20 cellular contexts compared by ENCODE assay signal in genomic region chr5:121377446-121377845, GRCh38.
"Had no signal": no experiment of that assay in that cellular context is flagged by ENCODE, and none has a peak within 500 bp of the region (broad histone marks: within the 10 kb centered on the region; RNA-seq: fewer than 3 reads in every experiment).

No MANE protein-coding gene starts in this region.

- H3K9me3 ChIP-seq: gastroesophageal sphincter, heart right ventricle, left ventricle myocardium inferior, spleen had no signal

- H3K4me3 ChIP-seq: gastroesophageal sphincter, heart right ventricle, left ventricle myocardium inferior, spleen had no signal

- H3K4me1 ChIP-seq: gastroesophageal sphincter, heart right ventricle, left ventricle myocardium inferior, spleen had no signal

- H3K27me3 ChIP-seq: brain microvascular endothelial cell, gastroesophageal sphincter, heart right ventricle, spleen had no signal

- H3K36me3 ChIP-seq: brain microvascular endothelial cell, gastroesophageal sphincter, heart right ventricle, left ventricle myocardium inferior, spleen had no signal

- ATAC-seq: activated CD8-positive, alpha-beta T cell treated with anti-CD3 and anti-CD28 coated beads, Interleukin-2, amount 10 ng/mL, durations not matched to agents 7 days and 5 days; gastroesophageal sphincter; heart right ventricle; sciatic nerve; stimulated activated memory B cell treated with anti-CD40 and anti-IgM and Interleukin-4, amounts not matched to agents 10 μg/mL and 1 μg/mL and 100 μg/mL, for 72 hours had no signal

- H3K27ac ChIP-seq: brain microvascular endothelial cell, gastroesophageal sphincter, heart right ventricle, left ventricle myocardium inferior, spleen had no signal

- DNase-seq: activated CD4-positive, alpha-beta T cell treated with anti-CD3 and anti-CD28 coated beads, Interleukin-2, amount 10 ng/mL, durations not matched to agents 24 days and 14 days; activated CD4-positive, CD25-positive, alpha-beta regulatory T cell; activated CD8-positive, alpha-beta T cell treated with anti-CD3 and anti-CD28 coated beads, Interleukin-2, amount 10 ng/mL, durations not matched to agents 7 days and 5 days; activated naive CD4-positive, alpha-beta T cell treated with anti-CD3 and anti-CD28 coated beads for 36 hours; activated T-cell treated with anti-CD3 and anti-CD28 coated beads, Interleukin-2, amount 50 U/mL, for 24 hours; aorta; brain microvascular endothelial cell; central memory CD4-positive, alpha-beta T cell; erythroblast; heart right ventricle; immature natural killer cell; kidney glomerular epithelial cell; left ventricle myocardium inferior; nephron progenitor cell; nucleus accumbens; spleen; stimulated activated CD4-positive, alpha-beta T cell treated with anti-CD3 and anti-CD28 coated beads, Interleukin-4, amount 100 ng/mL, for 4 hours had no signal
